1 cellular context compared by ENCODE assay signal in the genomic region with DNA sequence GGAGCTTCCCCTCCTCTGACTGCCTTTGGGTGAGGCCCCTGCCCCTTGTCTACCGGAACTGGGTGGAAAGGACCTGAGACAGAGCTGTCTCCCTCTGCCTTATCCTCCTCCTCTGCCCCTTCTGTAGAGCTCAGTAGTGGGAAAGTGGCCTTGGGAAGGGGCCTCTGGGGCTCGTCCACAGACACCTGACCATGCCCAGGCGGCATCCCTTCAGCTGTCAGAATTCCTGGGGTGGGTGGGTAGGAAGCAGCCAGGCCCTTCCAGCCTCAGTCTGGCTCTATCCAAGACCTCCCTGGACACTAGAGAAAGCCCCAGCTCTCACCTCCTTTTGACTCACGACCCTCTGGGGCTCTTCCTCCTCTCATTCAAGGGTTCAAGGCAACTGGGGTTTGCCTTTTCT.
TF ChIP-seq lines count a peak whose summit lies in the region.

No MANE protein-coding gene starts in this region.

TF ChIP-seq in HepG2, 621 proteins besides CTCF, POLR2A, EP300 and RAD21 (continued from another document):
- TF ChIP-seq, protein P1, sequence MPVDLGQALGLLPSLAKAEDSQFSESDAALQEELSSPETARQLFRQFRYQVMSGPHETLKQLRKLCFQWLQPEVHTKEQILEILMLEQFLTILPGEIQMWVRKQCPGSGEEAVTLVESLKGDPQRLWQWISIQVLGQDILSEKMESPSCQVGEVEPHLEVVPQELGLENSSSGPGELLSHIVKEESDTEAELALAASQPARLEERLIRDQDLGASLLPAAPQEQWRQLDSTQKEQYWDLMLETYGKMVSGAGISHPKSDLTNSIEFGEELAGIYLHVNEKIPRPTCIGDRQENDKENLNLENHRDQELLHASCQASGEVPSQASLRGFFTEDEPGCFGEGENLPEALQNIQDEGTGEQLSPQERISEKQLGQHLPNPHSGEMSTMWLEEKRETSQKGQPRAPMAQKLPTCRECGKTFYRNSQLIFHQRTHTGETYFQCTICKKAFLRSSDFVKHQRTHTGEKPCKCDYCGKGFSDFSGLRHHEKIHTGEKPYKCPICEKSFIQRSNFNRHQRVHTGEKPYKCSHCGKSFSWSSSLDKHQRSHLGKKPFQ (CRISPR knock-in tag; IDR thresholded peaks at IDR 0.05; ENCODE audit: insufficient replicate concordance), result no peak
- TF ChIP-seq ZNF660 (CRISPR knock-in tag; IDR thresholded peaks at IDR 0.05; ENCODE audit: borderline replicate concordance, low read depth) (no peak), DNMT1 (CRISPR knock-in tag; IDR thresholded peaks at IDR 0.05) (no peak), DR1 (CRISPR knock-in tag; IDR thresholded peaks at IDR 0.05) (no peak)
TF ChIP-seq in HepG2: peak in this region for 1.
